Comparison of ENCODE assay signal across 11 cellular contexts in the genomic region with DNA sequence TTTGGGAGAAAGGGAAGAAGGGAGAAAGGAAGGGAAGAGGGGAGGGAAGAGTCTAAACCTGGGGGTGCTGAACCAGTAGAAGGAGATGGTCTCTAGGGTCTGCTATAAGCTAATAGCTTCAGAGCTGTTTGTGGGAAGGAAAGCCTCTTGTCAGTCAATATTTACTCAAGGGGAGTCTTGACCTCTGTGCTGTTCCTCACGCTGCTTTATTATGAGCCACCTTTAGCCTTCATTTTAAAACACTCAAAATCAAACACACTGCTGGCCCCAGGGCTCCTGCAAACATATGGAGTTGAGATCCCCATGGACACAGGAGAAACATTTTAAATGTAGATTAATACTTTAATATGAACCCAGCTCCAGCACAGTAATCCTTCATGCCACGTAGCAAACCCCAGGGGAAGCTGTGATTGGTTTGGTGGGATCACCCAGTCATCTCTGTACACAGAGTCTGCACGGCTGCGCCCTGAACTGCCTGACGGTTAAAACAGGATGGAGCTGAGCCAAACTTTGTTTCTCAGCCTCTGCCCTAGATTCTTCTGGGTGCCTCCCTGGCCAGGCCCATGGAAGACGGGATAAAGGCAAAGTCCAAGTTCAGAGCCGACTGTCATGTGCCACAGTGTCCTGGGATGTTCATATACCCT. TPM values are rescaled to one million over a fixed set of nuclear protein-coding genes. Genes with fewer than 3 reads are reported as not detected.
A peak's percentile ranks its signal among the peaks of the same experiment; 100 is the strongest.
DNase-seq lines count a peak whose midpoint lies in the region; ATAC-seq and TF ChIP-seq lines count a peak whose summit lies in the region.
"Had no signal": no experiment of that assay in that cellular context is flagged by ENCODE, and none has a peak within 500 bp of the region (broad histone marks: within the 10 kb centered on the region; RNA-seq: fewer than 3 reads in every experiment).

No MANE protein-coding gene starts in this region.

- BruUV-seq in mammary epithelial cell (replicated peaks; lab: Mats Ljungman, UMichigan) (no TSS peak), PC-9 (replicated peaks; lab: Mats Ljungman, UMichigan) (no TSS peak)

- H3K4me1 ChIP-seq in breast epithelium (no peaks in the 10 kb centered on the region), mammary epithelial cell (ENCODE audit: insufficient read depth, low read length) (no peaks in the 10 kb centered on the region), PC-9 (replicated peaks; ENCODE audit: insufficient read depth) (peaks cover 33% of the 10 kb centered on the region)
- H3K4me1 ChIP-seq: body of pancreas had no signal

- H3K4me2 ChIP-seq in mammary epithelial cell (ENCODE audit: insufficient read depth, low read depth, low read length): no peak overlapping the region
- peak overlapping the region; percentile 78 for H3K4me2 ChIP-seq in PC-9

- peak overlapping the region; percentile 77 for H3K27ac Mint-ChIP-seq in type B pancreatic cell
- no peak overlapping the region for H3K27ac Mint-ChIP-seq in chondrocyte (ENCODE audit: unreplicated experiment)

- H3K79me2 ChIP-seq in mammary epithelial cell (ENCODE audit: insufficient read depth, low read length): no peaks in the 10 kb centered on the region
- no peaks in the 10 kb centered on the region for H3K79me2 ChIP-seq in PC-9 (ENCODE audit: low read depth)

- WGBS in mammary epithelial cell (ENCODE audit: low coverage, missing lambda C conversion rate): 77% methylated on average over 7 of the region's 7 CpGs

- H2AFZ ChIP-seq in mammary epithelial cell (ENCODE audit: low read depth, low read length): no peak overlapping the region
- H2AFZ ChIP-seq in PC-9: peak overlapping the region; percentile 71

- H3K4me3 Mint-ChIP-seq in type B pancreatic cell: no peak overlapping the region
- no peak overlapping the region for H3K4me3 Mint-ChIP-seq in chondrocyte (ENCODE audit: unreplicated experiment)

- H3K27ac ChIP-seq in breast epithelium (peak overlapping the region; percentile 43 to 45), mammary epithelial cell (ENCODE audit: insufficient read depth, low read depth, low read length) (no peak overlapping the region), PC-9 (peak overlapping the region; percentile 84)
- H3K27ac ChIP-seq: body of pancreas, neutrophil had no signal

- H4K20me1 ChIP-seq in mammary epithelial cell (ENCODE audit: insufficient read depth, low read length) (no peaks in the 10 kb centered on the region), PC-9 (ENCODE audit: insufficient read depth) (no peaks in the 10 kb centered on the region)

- H3K4me1 Mint-ChIP-seq in type B pancreatic cell (ENCODE audit: unreplicated experiment) (peaks cover 8% of the 10 kb centered on the region), chondrocyte (ENCODE audit: low read depth) (no peaks in the 10 kb centered on the region)

- H3K36me3 ChIP-seq in breast epithelium (no peaks in the 10 kb centered on the region), mammary epithelial cell (ENCODE audit: insufficient read depth, low read length) (no peaks in the 10 kb centered on the region), PC-9 (ENCODE audit: low read depth) (no peaks in the 10 kb centered on the region)
- H3K36me3 ChIP-seq: neutrophil had no signal

- POLR2A ChIA-PET in PC-9 (lab: Charles Lee; ENCODE audit: unreplicated experiment): interaction anchor here (0.6 kb wide), 1 partner anchor 710 kb away, joined by 3 read pairs; no protein-coding TSS in a partner anchor

- TF ChIP-seq CTCF in breast epithelium (IDR thresholded peaks at IDR 0.05): no peak
- TF ChIP-seq CTCF in mammary epithelial cell (conservative IDR thresholded peaks at IDR 0.05 in 1 of 2, IDR thresholded peaks at IDR 0.05 in 1 of 2; ENCODE audit: extremely low read depth in 1 of 2, insufficient read depth in 1 of 2, low read depth in 1 of 2, low read length in 2 of 2): no peak
- TF ChIP-seq CTCF in PC-9 (conservative IDR thresholded peaks at IDR 0.05): no peak
- no peak for TF ChIP-seq CTCF in type B pancreatic cell (conservative IDR thresholded peaks at IDR 0.05)
- TF ChIP-seq CTCF in chondrocyte (IDR thresholded peaks at IDR 0.05): no peak

- ATAC-seq in left ventricle myocardium superior: peak; percentile 55
- ATAC-seq: body of pancreas had no signal

- no peak overlapping the region for H3K9ac ChIP-seq in mammary epithelial cell (ENCODE audit: insufficient read depth, low read length)

- H3K27me3 Mint-ChIP-seq in type B pancreatic cell (peaks cover 21% of the 10 kb centered on the region), chondrocyte (ENCODE audit: low read depth) (peaks cover 25% of the 10 kb centered on the region)

- H3K4me3 ChIP-seq in breast epithelium (no peak overlapping the region), mammary epithelial cell (replicated peaks in 1 of 3; ENCODE audit: insufficient read depth in 1 of 3, low read depth in 2 of 3, low read length in 3 of 3) (no peak overlapping the region), PC-9 (peak overlapping the region; percentile 39; the same call in 1 of the 2 replicates)
- H3K4me3 ChIP-seq: body of pancreas had no signal

- no peaks in the 10 kb centered on the region for H3K9me2 ChIP-seq in PC-9 (ENCODE audit: insufficient read depth)

- CTCF ChIA-PET in mammary epithelial cell (lab: Charles Lee; ENCODE audit: low non-redundant PET) (interaction anchor here (0.6 kb wide), 1 partner anchor 17 kb away, joined by 3 read pairs; no protein-coding TSS in a partner anchor), PC-9 (lab: Charles Lee) (interaction anchor here (0.5 to 0.6 kb wide), 2 partner anchors 17 to 24 kb away, joined by 3 read pairs; no protein-coding TSS in a partner anchor)

- TF ChIP-seq POLR2A in breast epithelium (IDR thresholded peaks at IDR 0.05): no peak

- H3K9me3 Mint-ChIP-seq in type B pancreatic cell (peaks cover 5% of the 10 kb centered on the region), chondrocyte (ENCODE audit: low read depth) (peaks cover 3% of the 10 kb centered on the region)

- no peaks in the 10 kb centered on the region for H3K27me3 ChIP-seq in breast epithelium
- H3K27me3 ChIP-seq in mammary epithelial cell (ENCODE audit: insufficient read depth, low read length): no peaks in the 10 kb centered on the region
- no peaks in the 10 kb centered on the region for H3K27me3 ChIP-seq in PC-9 (ENCODE audit: insufficient read depth, low read depth)
- H3K27me3 ChIP-seq: body of pancreas had no signal

- DNase-seq in breast epithelium (ENCODE audit: low spot score in 2 of 2) (peak; percentile 32 to 66), mammary epithelial cell (no peak), PC-9 (peak; percentile 33 to 80), left ventricle myocardium superior (no peak), type B pancreatic cell (ENCODE audit: extremely low spot score, unreplicated experiment) (no peak), chondrocyte (ENCODE audit: low spot score) (no peak), NCI-H128 (lab: John Stamatoyannopoulos, UW; ENCODE audit: unreplicated experiment) (no peak), NCI-H2107 treated with DMSO at 0.1 percent for 48 hours (lab: John Stamatoyannopoulos, UW; ENCODE audit: unreplicated experiment) (no peak)

- H3K9me3 ChIP-seq in breast epithelium (no peaks in the 10 kb centered on the region), mammary epithelial cell (replicated peaks; ENCODE audit: insufficient read depth, low read length) (no peaks in the 10 kb centered on the region), PC-9 (ENCODE audit: insufficient read depth, low read depth) (no peaks in the 10 kb centered on the region)
- H3K9me3 ChIP-seq: body of pancreas, neutrophil had no signal

- dilution Hi-C loops in mammary epithelial cell (cut with HindIII; ENCODE audit: low sequenced_read_pairs): no loop called here

- intact Hi-C loops in breast epithelium (cut with DNase I; ENCODE audit: low total_unique reads) (no loop called here), mammary epithelial cell (cut with micrococcal nuclease) (no loop called here), PC-9 (cut with micrococcal nuclease; ENCODE audit: unreplicated experiment) (no loop called here), left ventricle myocardium superior (cut with micrococcal nuclease) (no loop called here)

- in situ Hi-C loops in mammary epithelial cell (cut with MboI; ENCODE audit: low sequenced_read_pairs in 2 of 2): no loop called here

- peaks cover 13% of the 10 kb centered on the region; the same call in 1 of the 2 replicates for H3F3A ChIP-seq in PC-9 (ENCODE audit: insufficient read depth, low read depth)

- H3K36me3 Mint-ChIP-seq in type B pancreatic cell (no peaks in the 10 kb centered on the region), chondrocyte (ENCODE audit: low read depth) (no peaks in the 10 kb centered on the region)

RNA-seq across cellular contexts. Expression of gene VWA5B1, which starts 40.2 kb away (rescaled TPM):
- total RNA-seq in breast epithelium (under 1 TPM in 1 of 3 donors, not detected in 2; 0.29 TPM), mammary epithelial cell (not detected), PC-9 (2021) (not detected in 2 replicates), left ventricle myocardium superior (not detected), type B pancreatic cell (ENCODE audit: low replicate concordance) (1.9 and 2.8 TPM in 2 replicates), chondrocyte (not detected in 3 replicates)
- polyA plus RNA-seq in mammary epithelial cell: not detected
- polyA minus RNA-seq in mammary epithelial cell: not detected
- total RNA-seq: body of pancreas, HT1080 had no signal

Comparison
In these comparisons a context has a peak if more than half of its experiments do, and no peak if none do; other contexts are left out.
1. DNase-seq: peak in breast epithelium (2 of 2) and PC-9 (2 of 2); none in mammary epithelial cell (single experiment), left ventricle myocardium superior (single experiment), type B pancreatic cell (single experiment), chondrocyte (single experiment), NCI-H128 (single experiment) and NCI-H2107 treated with DMSO at 0.1 percent for 48 hours (single experiment).